ENCODE assay signal across 7 cellular contexts in genomic region chr19:3186377-3186688, GRCh38.
DNase-seq lines count a peak whose midpoint lies in the region; ATAC-seq and TF ChIP-seq lines count a peak whose summit lies in the region.

No MANE protein-coding gene starts in this region.

- peak overlapping the region; percentile 88 for H3K4me3 ChIP-seq in parathyroid adenoma (ENCODE audit: low read depth, low read length)

- H3K4me1 ChIP-seq in parathyroid adenoma, result peaks cover 7% of the 10 kb centered on the region

- H3K27me3 ChIP-seq in parathyroid adenoma (ENCODE audit: control insufficient read depth, insufficient read depth, low read length), result no peaks in the 10 kb centered on the region

- H3K27ac ChIP-seq in epithelial cell of prostate (peak overlapping the region; percentile 80), parathyroid adenoma (no peak overlapping the region)

- no peaks in the 10 kb centered on the region for H3K36me3 ChIP-seq in parathyroid adenoma (ENCODE audit: control insufficient read depth, insufficient read depth, low read length)

- TF ChIP-seq CTCF in parathyroid adenoma (IDR thresholded peaks at IDR 0.05), result no peak

- DNase-seq in OCI-M1 (lab: John Stamatoyannopoulos, UW) (peak; percentile 20), epithelial cell of prostate (ENCODE audit: low read depth, low spot score) (no peak), ecto neural progenitor cell (ENCODE audit: low spot score) (no peak)

- ATAC-seq in GM21619 (IDR thresholded peaks at IDR 0.05; ENCODE audit: unreplicated experiment), result peak; percentile 4
- no peak for ATAC-seq in GM18870 (IDR thresholded peaks at IDR 0.05; ENCODE audit: unreplicated experiment)
- ATAC-seq in HG03175 (IDR thresholded peaks at IDR 0.05; ENCODE audit: unreplicated experiment), result no peak

- peak overlapping the region; percentile 74 for H3K9ac ChIP-seq in parathyroid adenoma

- no peaks in the 10 kb centered on the region for H3K9me3 ChIP-seq in parathyroid adenoma (ENCODE audit: control insufficient read depth, low read length)

- peaks cover 43% of the 10 kb centered on the region for H3K79me2 ChIP-seq in parathyroid adenoma

- H3K4me2 ChIP-seq in parathyroid adenoma (ENCODE audit: low read length), result peak overlapping the region; percentile 73

- H2AFZ ChIP-seq in parathyroid adenoma, result peak overlapping the region; percentile 75
